ENCODE assay signal across 18 cellular contexts in the genomic region with DNA sequence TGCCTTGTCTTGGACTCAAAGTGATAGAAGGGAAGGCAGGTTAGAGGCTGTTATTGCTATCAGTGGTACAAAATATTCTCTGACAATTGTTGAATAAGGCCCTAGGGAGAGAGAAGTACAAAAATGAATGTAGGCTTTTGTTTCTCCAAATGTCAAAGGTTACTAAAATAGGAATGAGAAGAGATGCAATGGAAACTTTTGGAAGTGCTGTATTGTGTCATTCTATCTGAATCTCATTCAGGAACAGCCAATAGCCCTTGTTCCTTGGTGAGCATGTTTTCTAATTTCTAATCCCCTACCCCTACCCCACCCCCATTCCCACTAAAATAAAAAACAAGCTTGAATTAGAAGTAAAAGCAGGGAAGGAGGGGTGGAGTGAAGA.
"Had no signal": no experiment of that assay in that cellular context is flagged by ENCODE, and none has a peak within 500 bp of the region (broad histone marks: within the 10 kb centered on the region; RNA-seq: fewer than 3 reads in every experiment).

No MANE protein-coding gene starts in this region.

- DNase-seq: KBM-7, MG63, NCI-H1092, NCI-H1436, NCI-H187, NCI-H2029, NCI-H2081 treated with DMSO at 0.1 percent for 48 hours, NCI-H2171, NCI-H226, NCI-H446, NCI-H510A, NCI-H524 treated with DMSO at 0.1 percent for 48 hours, NCI-H69, NCI-H774, PC-3, SHP77 had no signal

- ATAC-seq: Panc1, PC-3, SK-N-SH treated with all-trans-retinoic acid at 6 μM for 48 hours had no signal
